Comparison of ENCODE assay signal across 31 cellular contexts in the genomic region with DNA sequence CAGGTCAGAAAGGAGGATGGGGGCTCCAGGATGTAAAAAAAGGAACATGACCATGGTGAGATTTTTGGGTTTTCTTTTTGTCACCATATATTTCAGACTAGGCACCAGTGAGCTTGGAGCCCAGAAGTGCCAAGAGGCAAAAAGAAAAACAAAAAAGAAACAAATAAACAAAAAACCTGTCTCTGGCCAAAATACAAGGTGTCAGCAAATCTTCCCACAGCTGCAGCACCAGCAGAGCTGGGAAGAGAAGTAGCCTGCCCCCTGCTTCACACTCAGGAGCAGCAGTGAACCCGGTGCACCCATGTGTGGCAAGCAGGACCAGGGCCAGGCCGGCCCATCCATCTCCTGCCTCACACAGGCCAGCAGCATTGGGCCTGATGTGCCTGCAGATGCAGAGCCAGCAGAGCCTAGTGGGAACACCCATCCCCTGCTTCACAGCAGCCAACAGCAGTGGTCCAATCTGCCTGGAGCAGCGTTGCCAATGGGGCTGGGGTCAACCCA. TPM values are rescaled to one million over a fixed set of nuclear protein-coding genes. Genes with fewer than 3 reads are reported as not detected.
DNase-seq lines count a peak whose midpoint lies in the region; ATAC-seq, FAIRE-seq and TF ChIP-seq lines count a peak whose summit lies in the region.
"Had no signal": no experiment of that assay in that cellular context is flagged by ENCODE, and none has a peak within 500 bp of the region (broad histone marks: within the 10 kb centered on the region; RNA-seq: fewer than 3 reads in every experiment).

No MANE protein-coding gene starts in this region.

- DNase-seq in natural killer cell (no peak), ecto neural progenitor cell (ENCODE audit: low spot score) (peak; percentile 18), kidney (peak; percentile 48), NOMO-1 treated with DMSO at 0.1 percent for 48 hours (lab: John Stamatoyannopoulos, UW; ENCODE audit: unreplicated experiment) (no peak), NCI-H446 treated with DMSO at 0.1 percent for 48 hours (lab: John Stamatoyannopoulos, UW) (no peak)
- DNase-seq in natural killer cell treated with Interleukin-12 subunit alpha and Interleukin-12 subunit beta and Interleukin-15 and Interleukin-18, amount 100 ng/mL, for 72 hours (ENCODE audit: low spot score), result no peak
- DNase-seq: AML-193; CD4-positive, alpha-beta memory T cell; COR-L47; DMS79 treated with DMSO at 0.1 percent for 48 hours; GF-D8; HCEC 1CT; Karpas-422; NCI-H1092; NCI-H1417 treated with DMSO at 0.1 percent for 48 hours; NCI-H1694 treated with DMSO at 0.1 percent for 48 hours; NCI-H2081; NCI-H2227 treated with DMSO at 0.1 percent for 48 hours; NCI-H510A; NCI-H69; OCI-M1; Peyer's patch; SJCRH30 had no signal

- intact Hi-C loops in natural killer cell (cut with micrococcal nuclease), result no loop called here
- intact Hi-C loops in kidney (cut with DNase I), result no loop called here

- no peak overlapping the region for H3K4me3 Mint-ChIP-seq in natural killer cell
- no peak overlapping the region for H3K4me3 Mint-ChIP-seq in natural killer cell treated with Interleukin-12 subunit alpha and Interleukin-12 subunit beta and Interleukin-15 and Interleukin-18, amount 100 ng/mL, for 72 hours
- H3K4me3 Mint-ChIP-seq: CD4-positive, alpha-beta memory T cell had no signal

- FAIRE-seq in kidney (lab: Jason Lieb, UNC), result no peak
- FAIRE-seq: A204.1, GM12891, H1 had no signal

- peaks cover 42 to 43% of the 10 kb centered on the region in 2 donors for H3K4me1 Mint-ChIP-seq in natural killer cell
- H3K4me1 Mint-ChIP-seq in natural killer cell treated with Interleukin-12 subunit alpha and Interleukin-12 subunit beta and Interleukin-15 and Interleukin-18, amount 100 ng/mL, for 72 hours (ENCODE audit: low read depth in 2 of 2), result peaks cover 18 to 19% of the 10 kb centered on the region in 2 donors
- H3K4me1 Mint-ChIP-seq: CD4-positive, alpha-beta memory T cell had no signal

- H3K4me1 ChIP-seq in kidney (ENCODE audit: control insufficient read depth in 1 of 2, insufficient read depth in 1 of 2, low read depth in 1 of 2, low read length in 2 of 2), result no peaks in the 10 kb centered on the region
- H3K4me1 ChIP-seq: Peyer's patch, SJCRH30 had no signal

- no peaks in the 10 kb centered on the region for H3K36me3 ChIP-seq in kidney (ENCODE audit: control insufficient read depth in 1 of 2, insufficient read depth in 2 of 2, low read length in 2 of 2)
- H3K36me3 ChIP-seq: BLaER1 treated with 17β-estradiol and CSF1 and Interleukin-3, amounts not matched to agents 10 nM and 100 nM; Peyer's patch; SJCRH30 had no signal

- H3K9me3 Mint-ChIP-seq in natural killer cell, result peaks cover 6 to 18% of the 10 kb centered on the region in 2 donors
- peaks cover 18% of the 10 kb centered on the region for H3K9me3 Mint-ChIP-seq in natural killer cell treated with Interleukin-12 subunit alpha and Interleukin-12 subunit beta and Interleukin-15 and Interleukin-18, amount 100 ng/mL, for 72 hours

- TF ChIP-seq CTCF in natural killer cell (IDR thresholded peaks at IDR 0.05), result no peak
- no peak for TF ChIP-seq CTCF in kidney (IDR thresholded peaks at IDR 0.05; ENCODE audit: borderline replicate concordance, extremely low read depth, insufficient read depth)

- no peak overlapping the region for H3K4me3 ChIP-seq in kidney (ENCODE audit: low read length in 2 of 2)
- H3K4me3 ChIP-seq: BLaER1 treated with 17β-estradiol and CSF1 and Interleukin-3, amounts not matched to agents 10 nM and 100 nM; Peyer's patch; SJCRH30 had no signal

- peaks cover 0 to 12% of the 10 kb centered on the region in 2 donors for H3K9me3 ChIP-seq in kidney (ENCODE audit: control insufficient read depth in 1 of 2, low read length in 2 of 2)
- H3K9me3 ChIP-seq: Peyer's patch, SJCRH30 had no signal

- no peak overlapping the region for H3K27ac ChIP-seq in kidney (ENCODE audit: low read depth in 2 of 2, low read length in 2 of 2)
- H3K27ac ChIP-seq: BLaER1 treated with 17β-estradiol and CSF1 and Interleukin-3, amounts not matched to agents 10 nM and 100 nM; Peyer's patch; SJCRH30 had no signal

- no peaks in the 10 kb centered on the region for H3K27me3 Mint-ChIP-seq in natural killer cell (ENCODE audit: low read depth in 2 of 2)
- H3K27me3 Mint-ChIP-seq in natural killer cell treated with Interleukin-12 subunit alpha and Interleukin-12 subunit beta and Interleukin-15 and Interleukin-18, amount 100 ng/mL, for 72 hours, result no peaks in the 10 kb centered on the region

- H3K27ac Mint-ChIP-seq in natural killer cell, result peak overlapping the region; percentile 16 to 65
- peak overlapping the region in 1 of 2 donors; percentile 32 for H3K27ac Mint-ChIP-seq in natural killer cell treated with Interleukin-12 subunit alpha and Interleukin-12 subunit beta and Interleukin-15 and Interleukin-18, amount 100 ng/mL, for 72 hours
- H3K27ac Mint-ChIP-seq: CD4-positive, alpha-beta memory T cell had no signal

- no peak overlapping the region for H3K9ac ChIP-seq in kidney (ENCODE audit: low read length in 2 of 2)
- H3K9ac ChIP-seq: BLaER1 treated with 17β-estradiol and CSF1 and Interleukin-3, amounts not matched to agents 10 nM and 100 nM had no signal

- ATAC-seq in natural killer cell, result peak; percentile 12 to 44 (median 26)
- no peak for ATAC-seq in natural killer cell treated with Interleukin-12 subunit alpha and Interleukin-12 subunit beta and Interleukin-15 and Interleukin-18, amount 100 ng/mL, for 72 hours
- no peak for ATAC-seq in HG02588 (IDR thresholded peaks at IDR 0.05; ENCODE audit: unreplicated experiment)
- no peak for ATAC-seq in GM19395 (IDR thresholded peaks at IDR 0.05; ENCODE audit: unreplicated experiment)
- ATAC-seq: Right ventricle myocardium inferior, SK-N-SH treated with all-trans-retinoic acid at 6 μM for 48 hours had no signal

- peaks cover 27% of the 10 kb centered on the region for H3K36me3 Mint-ChIP-seq in natural killer cell
- peaks cover 23% of the 10 kb centered on the region for H3K36me3 Mint-ChIP-seq in natural killer cell treated with Interleukin-12 subunit alpha and Interleukin-12 subunit beta and Interleukin-15 and Interleukin-18, amount 100 ng/mL, for 72 hours

RNA-seq across cellular contexts. Expression of gene C10orf71, which starts 34.7 kb away (rescaled TPM):
- not detected for total RNA-seq in natural killer cell
- total RNA-seq in natural killer cell treated with Interleukin-12 subunit alpha and Interleukin-12 subunit beta and Interleukin-15 and Interleukin-18, amount 100 ng/mL, for 72 hours, result not detected
- total RNA-seq in kidney, result not detected
- polyA plus RNA-seq in kidney (ENCODE audit: insufficient read depth, low read depth, low replicate concordance), result 0.28 TPM
- total RNA-seq: CD4-positive, alpha-beta memory T cell; H1; Peyer's patch had no signal
- polyA plus RNA-seq: CD4-positive, alpha-beta memory T cell; H1 had no signal

Comparison
In these comparisons a context has a peak if more than half of its experiments do, and no peak if none do; other contexts are left out.
1. ATAC-seq: peak in natural killer cell (3 of 3); none in natural killer cell treated with Interleukin-12 subunit alpha and Interleukin-12 subunit beta and Interleukin-15 and Interleukin-18, amount 100 ng/mL, for 72 hours (0 of 2), HG02588 (single experiment) and GM19395 (single experiment).
2. DNase-seq: peak in ecto neural progenitor cell (single experiment) and kidney (single experiment); none in natural killer cell (single experiment), natural killer cell treated with Interleukin-12 subunit alpha and Interleukin-12 subunit beta and Interleukin-15 and Interleukin-18, amount 100 ng/mL, for 72 hours (single experiment), NOMO-1 treated with DMSO at 0.1 percent for 48 hours (single experiment) and NCI-H446 treated with DMSO at 0.1 percent for 48 hours (single experiment).